11 cellular contexts compared by ENCODE assay signal in the genomic region with DNA sequence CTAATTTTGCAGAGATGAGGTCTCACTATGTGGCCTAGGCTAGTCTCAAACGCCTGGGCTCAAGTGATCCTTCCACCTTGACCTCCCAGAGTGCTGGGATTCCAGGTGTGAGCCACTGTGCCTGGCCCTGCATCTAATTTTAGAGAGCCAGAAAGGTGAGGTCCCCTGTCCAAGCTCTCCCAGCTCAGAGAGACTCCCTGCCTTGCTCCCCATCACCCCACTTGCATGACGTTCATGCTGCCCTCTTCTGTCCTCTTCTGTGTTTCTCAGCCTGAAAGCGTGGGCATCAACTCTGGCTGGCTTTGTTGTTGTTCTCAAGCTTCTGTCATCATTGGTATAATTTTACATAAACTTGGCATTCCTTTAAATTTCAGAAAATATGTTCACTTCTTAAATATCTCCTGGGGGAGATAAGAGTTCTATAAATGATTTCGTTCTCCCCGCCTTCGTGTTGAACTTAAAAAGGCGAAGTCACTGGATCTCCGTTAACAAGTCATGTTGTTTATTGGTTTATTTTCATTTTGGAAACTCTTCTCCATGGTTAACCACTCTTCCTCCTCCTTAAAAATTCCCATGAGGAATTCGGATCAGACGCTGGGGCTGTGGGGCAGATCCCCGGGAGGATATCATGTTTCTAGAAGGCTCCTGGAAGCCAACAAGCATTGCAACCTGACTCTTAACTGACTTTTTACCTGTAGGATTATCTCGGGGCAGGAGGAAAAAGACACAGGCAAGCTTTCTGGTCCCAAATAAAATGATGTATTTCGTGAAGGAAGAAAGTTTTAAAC. TPM values are rescaled to one million over a fixed set of nuclear protein-coding genes. Genes with fewer than 3 reads are reported as not detected.
A peak's percentile ranks its signal among the peaks of the same experiment; 100 is the strongest.
DNase-seq lines count a peak whose midpoint lies in the region; TF ChIP-seq lines count a peak whose summit lies in the region.
"Had no signal": no experiment of that assay in that cellular context is flagged by ENCODE, and none has a peak within 500 bp of the region (broad histone marks: within the 10 kb centered on the region; RNA-seq: fewer than 3 reads in every experiment).

No MANE protein-coding gene starts in this region.

- TF ChIP-seq CTCF in HFFc6 (IDR thresholded peaks at IDR 0.05) (peak; percentile 22; the same call in 1 of the 2 replicates), OCI-LY7 (conservative IDR thresholded peaks at IDR 0.05; ENCODE audit: low read length) (peak; percentile 27; the same call in 1 of the 2 replicates)

- peaks cover 19% of the 10 kb centered on the region for H3K4me1 Mint-ChIP-seq in HFFc6 (ENCODE audit: low read depth)
- H3K4me1 Mint-ChIP-seq: activated CD4-positive, alpha-beta memory T cell treated with anti-CD3 and anti-CD28 coated beads, Interleukin-2, amount 10 ng/mL, durations not matched to agents 7 days and 5 days; naive thymus-derived CD4-positive, alpha-beta T cell had no signal

- H3K27ac Mint-ChIP-seq in HFFc6: no peak overlapping the region
- H3K27ac Mint-ChIP-seq: activated CD4-positive, alpha-beta memory T cell treated with anti-CD3 and anti-CD28 coated beads, Interleukin-2, amount 10 ng/mL, durations not matched to agents 7 days and 5 days; naive thymus-derived CD4-positive, alpha-beta T cell; T-helper 17 cell had no signal

- H3K9me3 ChIP-seq in OCI-LY7 (ENCODE audit: low read length) (no peaks in the 10 kb centered on the region), thymus (ENCODE audit: control insufficient read depth) (no peaks in the 10 kb centered on the region)

- no peaks in the 10 kb centered on the region for H3K9me3 Mint-ChIP-seq in HFFc6
- H3K9me3 Mint-ChIP-seq: activated CD4-positive, alpha-beta memory T cell treated with anti-CD3 and anti-CD28 coated beads, Interleukin-2, amount 10 ng/mL, durations not matched to agents 7 days and 5 days; naive thymus-derived CD4-positive, alpha-beta T cell had no signal

- no peak for DNase-seq in HFFc6
- DNase-seq in OCI-LY7 (ENCODE audit: low spot score): no peak
- peak; percentile 69 for DNase-seq in fibroblast of peridontal ligament (ENCODE audit: extremely low read depth)
- DNase-seq in NCI-H2196 (lab: John Stamatoyannopoulos, UW; ENCODE audit: unreplicated experiment): no peak
- DNase-seq in stimulated activated CD4-positive, alpha-beta T cell treated with anti-CD3 and anti-CD28 coated beads, Interleukin-15, amount 100 ng/mL, for 24 hours: no peak
- no peak for DNase-seq in kidney tubule cell (ENCODE audit: low spot score)
- DNase-seq: activated CD4-positive, alpha-beta memory T cell treated with anti-CD3 and anti-CD28 coated beads, Interleukin-2, amount 10 ng/mL, durations not matched to agents 7 days and 5 days; naive thymus-derived CD4-positive, alpha-beta T cell; NCI-H2029; T-helper 17 cell had no signal

- intact Hi-C loops in OCI-LY7 (cut with micrococcal nuclease; ENCODE audit: unreplicated experiment): no loop called here

- CTCF ChIA-PET in OCI-LY7 (lab: Charles Lee; ENCODE audit: unreplicated experiment): interaction anchor here (0.6 kb wide), 1 partner anchor 10 kb away, joined by 3 read pairs; no protein-coding TSS in a partner anchor

- no peaks in the 10 kb centered on the region for H3K27me3 ChIP-seq in thymus (ENCODE audit: control insufficient read depth, insufficient read depth)

- H3K9me2 ChIP-seq in OCI-LY7 (ENCODE audit: insufficient read depth, low read length): no peaks in the 10 kb centered on the region

- H2AFZ ChIP-seq in OCI-LY7 (ENCODE audit: low read length): no peak overlapping the region

- H3K79me2 ChIP-seq in OCI-LY7 (ENCODE audit: insufficient read depth, low read depth, low read length): no peaks in the 10 kb centered on the region

- H4K20me1 ChIP-seq in OCI-LY7 (ENCODE audit: insufficient read depth, low read length): no peaks in the 10 kb centered on the region

- no peak overlapping the region for H3K4me3 Mint-ChIP-seq in HFFc6
- H3K4me3 Mint-ChIP-seq: activated CD4-positive, alpha-beta memory T cell treated with anti-CD3 and anti-CD28 coated beads, Interleukin-2, amount 10 ng/mL, durations not matched to agents 7 days and 5 days; naive thymus-derived CD4-positive, alpha-beta T cell had no signal

- POLR2A ChIA-PET in OCI-LY7 (lab: Charles Lee): no interaction called here

- H3K4me2 ChIP-seq in OCI-LY7 (ENCODE audit: low read length): no peak overlapping the region

- 85% methylated on average over 13 of the region's 13 CpGs for WGBS in thymus

- H3K4me1 ChIP-seq in OCI-LY7 (ENCODE audit: insufficient read depth, low read length, poor library complexity, severe bottlenecking) (no peaks in the 10 kb centered on the region), thymus (ENCODE audit: control insufficient read depth, insufficient read depth, low read length) (no peaks in the 10 kb centered on the region)

- H3K4me3 ChIP-seq in OCI-LY7 (ENCODE audit: low read depth, low read length, poor library complexity, severe bottlenecking) (no peak overlapping the region), thymus (ENCODE audit: low read length) (no peak overlapping the region)

- H3K27ac ChIP-seq in OCI-LY7 (ENCODE audit: low read depth, low read length, poor library complexity, severe bottlenecking) (no peak overlapping the region), thymus (ENCODE audit: low read depth) (peak overlapping the region; percentile 25)

- H3K27me3 Mint-ChIP-seq in HFFc6 (ENCODE audit: insufficient read depth): peaks cover 2% of the 10 kb centered on the region

- no peaks in the 10 kb centered on the region for H3K36me3 ChIP-seq in OCI-LY7 (ENCODE audit: insufficient read depth, low read length)
- no peaks in the 10 kb centered on the region for H3K36me3 ChIP-seq in thymus (ENCODE audit: control insufficient read depth, insufficient read depth)

- no peaks in the 10 kb centered on the region for H3K36me3 Mint-ChIP-seq in HFFc6 (ENCODE audit: low read depth)
- H3K36me3 Mint-ChIP-seq: naive thymus-derived CD4-positive, alpha-beta T cell had no signal

- no TSS peak for BruUV-seq in OCI-LY7 (replicated peaks; lab: Mats Ljungman, UMichigan)

RNA-seq across cellular contexts. Expression of gene PARD6B, which starts 13.2 kb away (rescaled TPM):
- total RNA-seq in HFFc6 (2021; fragmentation: NEBNext Ultra II Directional; extraction: Animal tissue kit (Norgen Biotek cat#: 25700)): under 1 TPM; 0.24 to 0.68 (median 0.51) TPM
- 4.4 and 5.8 TPM in 2 replicates for total RNA-seq in OCI-LY7 (2014; rRNA removed; shearing (Covaris generic))
- 5.1 and 6.1 TPM in 2 replicates for total RNA-seq in OCI-LY7 (2022)
- 3.7 TPM for polyA plus RNA-seq in thymus

RNA-seq across cellular contexts. Expression of gene RIPOR3, which starts 26.8 kb away (rescaled TPM):
- under 1 TPM; 0.07 to 0.25 (median 0.11) TPM for total RNA-seq in HFFc6 (2021; fragmentation: NEBNext Ultra II Directional; extraction: Animal tissue kit (Norgen Biotek cat#: 25700))
- total RNA-seq in OCI-LY7 (2014; rRNA removed; shearing (Covaris generic)): not detected in 2 replicates
- total RNA-seq in OCI-LY7 (2022): 0.35 and 0.53 TPM in 2 replicates
- 23.4 TPM for polyA plus RNA-seq in thymus
- total RNA-seq: activated CD4-positive, alpha-beta memory T cell treated with anti-CD3 and anti-CD28 coated beads, Interleukin-2, amount 10 ng/mL, durations not matched to agents 7 days and 5 days had no signal
